36 cellular contexts compared by ENCODE assay signal in genomic region chrX:133587818-133588217, GRCh38.
"Had no signal": no experiment of that assay in that cellular context is flagged by ENCODE, and none has a peak within 500 bp of the region (broad histone marks: within the 10 kb centered on the region; RNA-seq: fewer than 3 reads in every experiment).

No MANE protein-coding gene starts in this region.

- H3K9me3 Mint-ChIP-seq: activated B cell treated with CpG ODN at 0.5 μM for 24 hours; activated CD4-positive, alpha-beta memory T cell treated with anti-CD3 and anti-CD28 coated beads for 36 hours; activated CD4-positive, alpha-beta T cell treated with anti-CD3 and anti-CD28 coated beads, Interleukin-2, amount 10 ng/mL, durations not matched to agents 24 days and 14 days; activated CD8-positive, alpha-beta T cell treated with anti-CD3 and anti-CD28 coated beads for 36 hours; activated naive CD4-positive, alpha-beta T cell treated with anti-CD3 and anti-CD28 coated beads for 36 hours; activated naive CD4-positive, alpha-beta T cell treated with anti-CD3 and anti-CD28 coated beads, Interleukin-2, amount 50 U/mL, for 72 hours; activated naive CD8-positive, alpha-beta T cell treated with anti-CD3 and anti-CD28 coated beads for 36 hours; activated T-cell treated with anti-CD3 and anti-CD28 coated beads, Interleukin-2, amount 50 U/mL, for 4 hours; activated T-cell treated with anti-CD3 and anti-CD28 coated beads, Interleukin-2, amount 50 U/mL, for 72 hours; activated T-helper 1 cell treated with anti-CD3 and anti-CD28 coated beads, Interleukin-12 subunit alpha, Interleukin-12 subunit beta, Interleukin-2, Interleukin-4 antibody, amounts not matched to agents 30 ng/mL and 10 ng/mL and 1 ng/mL, durations not matched to agents 14 hours and 24 hours and 36 hours; activated T-helper 17 cell treated with anti-CD3 and anti-CD28 coated beads, Interleukin-2, amount 50 U/mL, for 72 hours; central memory CD8-positive, alpha-beta T cell; T-helper 1 cell treated with Interleukin-12 subunit alpha and Interleukin-12 subunit beta and Interleukin-4 antibody, amounts not matched to agents 30 μg/mL and 1 μg/mL, for 36 hours; T-helper 2 cell treated with Interferon-gamma antibody and Interleukin-4, amounts not matched to agents 5 μg/mL and 100 μg/mL, for 36 hours had no signal

- H3K4me3 Mint-ChIP-seq: activated B cell treated with CpG ODN at 0.5 μM for 24 hours; activated CD4-positive, alpha-beta memory T cell treated with anti-CD3 and anti-CD28 coated beads for 36 hours; activated CD4-positive, alpha-beta T cell treated with anti-CD3 and anti-CD28 coated beads, Interleukin-2, amount 10 ng/mL, durations not matched to agents 24 days and 14 days; activated CD8-positive, alpha-beta T cell treated with anti-CD3 and anti-CD28 coated beads for 36 hours; activated naive CD4-positive, alpha-beta T cell treated with anti-CD3 and anti-CD28 coated beads for 36 hours; activated naive CD8-positive, alpha-beta T cell treated with anti-CD3 and anti-CD28 coated beads for 36 hours; activated T-cell treated with anti-CD3 and anti-CD28 coated beads, Interleukin-2, amount 50 U/mL, for 4 hours; activated T-cell treated with anti-CD3 and anti-CD28 coated beads, Interleukin-2, amount 50 U/mL, for 72 hours; activated T-helper 1 cell treated with anti-CD3 and anti-CD28 coated beads, Interleukin-12 subunit alpha, Interleukin-12 subunit beta, Interleukin-2, Interleukin-4 antibody, amounts not matched to agents 30 ng/mL and 10 ng/mL and 1 ng/mL, durations not matched to agents 14 hours and 24 hours and 36 hours; activated T-helper 17 cell treated with anti-CD3 and anti-CD28 coated beads, Interleukin-2, amount 50 U/mL, for 72 hours; brain; central memory CD8-positive, alpha-beta T cell; T-helper 1 cell treated with Interleukin-12 subunit alpha and Interleukin-12 subunit beta and Interleukin-4 antibody, amounts not matched to agents 30 μg/mL and 1 μg/mL, for 36 hours; T-helper 2 cell treated with Interferon-gamma antibody and Interleukin-4, amounts not matched to agents 5 μg/mL and 100 μg/mL, for 36 hours had no signal

- H3K27me3 Mint-ChIP-seq: activated B cell treated with CpG ODN at 0.5 μM for 24 hours; activated CD4-positive, alpha-beta memory T cell treated with anti-CD3 and anti-CD28 coated beads for 36 hours; activated CD4-positive, alpha-beta T cell treated with anti-CD3 and anti-CD28 coated beads, Interleukin-2, amount 10 ng/mL, durations not matched to agents 24 days and 14 days; activated CD8-positive, alpha-beta T cell treated with anti-CD3 and anti-CD28 coated beads for 36 hours; activated naive CD8-positive, alpha-beta T cell treated with anti-CD3 and anti-CD28 coated beads for 36 hours; brain; central memory CD8-positive, alpha-beta T cell had no signal

- H3K4me1 ChIP-seq: adrenal gland had no signal

- H3K9me3 ChIP-seq: adrenal gland had no signal

- H3K4me3 ChIP-seq: adrenal gland, cardiac muscle cell had no signal

- H3K36me3 ChIP-seq: adrenal gland, cardiac muscle cell had no signal

- H3K4me1 Mint-ChIP-seq: activated B cell treated with CpG ODN at 0.5 μM for 24 hours; activated CD4-positive, alpha-beta T cell treated with anti-CD3 and anti-CD28 coated beads, Interleukin-2, amount 10 ng/mL, durations not matched to agents 24 days and 14 days; activated naive CD8-positive, alpha-beta T cell treated with anti-CD3 and anti-CD28 coated beads for 36 hours; activated T-helper 17 cell treated with anti-CD3 and anti-CD28 coated beads, Interleukin-2, amount 50 U/mL, for 72 hours; central memory CD8-positive, alpha-beta T cell had no signal

- H3K36me3 Mint-ChIP-seq: activated CD4-positive, alpha-beta memory T cell treated with anti-CD3 and anti-CD28 coated beads for 36 hours; activated naive CD4-positive, alpha-beta T cell treated with anti-CD3 and anti-CD28 coated beads, Interleukin-2, amount 50 U/mL, for 72 hours; activated naive CD8-positive, alpha-beta T cell treated with anti-CD3 and anti-CD28 coated beads for 36 hours had no signal

- FAIRE-seq: bronchial epithelial cell, TTC549 had no signal

- H3K27ac ChIP-seq: adrenal gland, cardiac muscle cell, VCaP had no signal

- DNase-seq: activated B cell treated with CpG ODN at 0.5 μM for 24 hours; activated CD4-positive, alpha-beta memory T cell treated with anti-CD3 and anti-CD28 coated beads for 36 hours; activated CD4-positive, alpha-beta T cell treated with anti-CD3 and anti-CD28 coated beads for 4 hours; activated CD4-positive, alpha-beta T cell treated with anti-CD3 and anti-CD28 coated beads, Interleukin-2, amount 10 ng/mL, durations not matched to agents 24 days and 14 days; activated CD4-positive, alpha-beta T cell treated with anti-CD3 and anti-CD28 coated beads, Interleukin-2, amount 50 U/mL, for 1 hour; activated CD4-positive, alpha-beta T cell treated with anti-CD3 and anti-CD28 coated beads, Interleukin-2, amount 50 U/mL, for 4 hours; activated CD4-positive, CD25-positive, alpha-beta regulatory T cell treated with anti-CD3 and anti-CD28 coated beads, Interleukin-2, amount 50 U/mL, for 72 hours; activated CD8-positive, alpha-beta memory T cell treated with anti-CD3 and anti-CD28 coated beads, Interleukin-2, amount 50 U/mL, for 4 hours; activated CD8-positive, alpha-beta T cell treated with anti-CD3 and anti-CD28 coated beads for 36 hours; activated effector memory CD4-positive, alpha-beta T cell treated with anti-CD3 and anti-CD28 coated beads, Interleukin-2, amount 50 U/mL, for 16 hours; activated gamma-delta T cell treated with Interleukin-2 at 50 U/mL for 16 hours; activated naive CD4-positive, alpha-beta T cell; activated naive CD4-positive, alpha-beta T cell treated with anti-CD3 and anti-CD28 coated beads for 36 hours; activated naive CD4-positive, alpha-beta T cell treated with anti-CD3 and anti-CD28 coated beads, Interleukin-2, amount 50 U/mL, for 16 hours; activated naive CD8-positive, alpha-beta T cell treated with anti-CD3 and anti-CD28 coated beads for 36 hours; activated T-cell treated with anti-CD3 and anti-CD28 coated beads for 4 hours; activated T-cell treated with anti-CD3 and anti-CD28 coated beads, Interleukin-2, amount 50 U/mL, for 1 hour; activated T-cell treated with anti-CD3 and anti-CD28 coated beads, Interleukin-2, amount 50 U/mL, for 4 hours; activated T-cell treated with anti-CD3 and anti-CD28 coated beads, Interleukin-2, amount 50 U/mL, for 72 hours; adrenal gland; amniotic stem cell; aorta; caudate nucleus; T-helper 2 cell; T-helper 9 cell had no signal

- ATAC-seq: activated CD8-positive, alpha-beta T cell treated with anti-CD3 and anti-CD28 coated beads for 36 hours; activated naive CD4-positive, alpha-beta T cell treated with anti-CD3 and anti-CD28 coated beads, Interleukin-2, amount 50 U/mL, for 72 hours; activated T-cell treated with anti-CD3 and anti-CD28 coated beads, Interleukin-2, amount 50 U/mL, for 4 hours; activated T-cell treated with anti-CD3 and anti-CD28 coated beads, Interleukin-2, amount 50 U/mL, for 72 hours; activated T-helper 17 cell treated with anti-CD3 and anti-CD28 coated beads, Interleukin-2, amount 50 U/mL, for 72 hours had no signal

- H3K27ac Mint-ChIP-seq: activated B cell treated with CpG ODN at 0.5 μM for 24 hours; activated CD4-positive, alpha-beta memory T cell treated with anti-CD3 and anti-CD28 coated beads for 36 hours; activated CD4-positive, alpha-beta T cell treated with anti-CD3 and anti-CD28 coated beads, Interleukin-2, amount 10 ng/mL, durations not matched to agents 24 days and 14 days; activated CD8-positive, alpha-beta T cell treated with anti-CD3 and anti-CD28 coated beads for 36 hours; activated naive CD4-positive, alpha-beta T cell treated with anti-CD3 and anti-CD28 coated beads for 36 hours; activated naive CD4-positive, alpha-beta T cell treated with anti-CD3 and anti-CD28 coated beads, Interleukin-2, amount 50 U/mL, for 72 hours; activated naive CD8-positive, alpha-beta T cell treated with anti-CD3 and anti-CD28 coated beads for 36 hours; activated T-cell treated with anti-CD3 and anti-CD28 coated beads, Interleukin-2, amount 50 U/mL, for 72 hours; activated T-helper 1 cell treated with anti-CD3 and anti-CD28 coated beads, Interleukin-12 subunit alpha, Interleukin-12 subunit beta, Interleukin-2, Interleukin-4 antibody, amounts not matched to agents 30 ng/mL and 10 ng/mL and 1 ng/mL, durations not matched to agents 14 hours and 24 hours and 36 hours; activated T-helper 17 cell treated with anti-CD3 and anti-CD28 coated beads, Interleukin-2, amount 50 U/mL, for 72 hours; brain; T-helper 1 cell treated with Interleukin-12 subunit alpha and Interleukin-12 subunit beta and Interleukin-4 antibody, amounts not matched to agents 30 μg/mL and 1 μg/mL, for 36 hours; T-helper 2 cell treated with Interferon-gamma antibody and Interleukin-4, amounts not matched to agents 5 μg/mL and 100 μg/mL, for 36 hours had no signal

- H3K27me3 ChIP-seq: cardiac muscle cell had no signal
